ENCODE assay signal across 22 cellular contexts in the genomic region with DNA sequence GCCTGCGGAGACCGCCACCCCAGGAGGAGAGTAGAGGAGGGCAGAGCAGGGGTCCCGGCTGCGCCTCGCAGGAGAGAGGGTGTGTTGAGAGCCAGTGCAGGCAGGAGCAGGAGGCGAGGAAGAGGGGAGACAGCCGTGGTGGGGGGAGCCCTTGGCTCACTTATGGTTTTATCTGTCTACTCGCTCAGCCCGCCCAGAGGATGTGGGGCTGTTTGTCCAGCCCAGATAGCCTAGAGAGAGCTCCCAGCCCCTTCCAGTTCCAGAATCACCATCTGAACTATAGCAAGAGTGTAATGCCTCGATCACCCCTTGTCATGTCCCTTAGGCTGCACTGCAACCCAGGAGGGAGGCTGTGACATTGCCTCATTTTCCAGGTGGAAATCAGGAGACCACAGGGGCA. TPM values are rescaled to one million over a fixed set of nuclear protein-coding genes. Genes with fewer than 3 reads are reported as not detected.
"Had no signal": no experiment of that assay in that cellular context is flagged by ENCODE, and none has a peak within 500 bp of the region (broad histone marks: within the 10 kb centered on the region; RNA-seq: fewer than 3 reads in every experiment).

No MANE protein-coding gene starts in this region.

- H3K27ac Mint-ChIP-seq: activated B cell treated with CpG ODN at 0.5 μM for 24 hours; activated CD4-positive, alpha-beta memory T cell treated with anti-CD3 and anti-CD28 coated beads for 36 hours; activated naive CD4-positive, alpha-beta T cell treated with anti-CD3 and anti-CD28 coated beads for 36 hours; activated T-helper 2 cell treated with anti-CD3 and anti-CD28 coated beads, Interferon-gamma antibody, Interleukin-2, Interleukin-4, amounts not matched to agents 10 μg/mL and 5 μg/mL and 100 μg/mL, durations not matched to agents 14 hours and 24 hours and 36 hours; stimulated activated memory B cell treated with anti-CD40 and anti-IgM and Interleukin-4, amounts not matched to agents 10 μg/mL and 1 μg/mL and 100 μg/mL, for 72 hours had no signal

- H3K9me3 Mint-ChIP-seq: activated B cell treated with CpG ODN at 0.5 μM for 24 hours; activated CD4-positive, alpha-beta memory T cell treated with anti-CD3 and anti-CD28 coated beads for 36 hours; activated naive CD4-positive, alpha-beta T cell treated with anti-CD3 and anti-CD28 coated beads for 36 hours; activated T-helper 2 cell treated with anti-CD3 and anti-CD28 coated beads, Interferon-gamma antibody, Interleukin-2, Interleukin-4, amounts not matched to agents 10 μg/mL and 5 μg/mL and 100 μg/mL, durations not matched to agents 14 hours and 24 hours and 36 hours; naive B cell; stimulated activated memory B cell treated with anti-CD40 and anti-IgM and Interleukin-4, amounts not matched to agents 10 μg/mL and 1 μg/mL and 100 μg/mL, for 72 hours had no signal

- H3K27me3 Mint-ChIP-seq: activated B cell treated with CpG ODN at 0.5 μM for 24 hours; activated CD4-positive, alpha-beta memory T cell treated with anti-CD3 and anti-CD28 coated beads for 36 hours; naive B cell; stimulated activated memory B cell treated with anti-CD40 and anti-IgM and Interleukin-4, amounts not matched to agents 10 μg/mL and 1 μg/mL and 100 μg/mL, for 72 hours had no signal

- H3K9me3 ChIP-seq: body of pancreas, colonic mucosa, gastrocnemius medialis, heart left ventricle, mucosa of descending colon, sigmoid colon, thoracic aorta, upper lobe of right lung had no signal

- H3K36me3 ChIP-seq: colonic mucosa, gastrocnemius medialis, heart left ventricle, sigmoid colon, thoracic aorta, upper lobe of right lung had no signal

- H3K4me1 ChIP-seq: body of pancreas, gastrocnemius medialis had no signal

- H3K27me3 ChIP-seq: body of pancreas, colonic mucosa, gastrocnemius medialis, heart left ventricle, sigmoid colon, upper lobe of right lung had no signal

- H3K4me3 Mint-ChIP-seq: activated B cell treated with CpG ODN at 0.5 μM for 24 hours; activated CD4-positive, alpha-beta memory T cell treated with anti-CD3 and anti-CD28 coated beads for 36 hours; activated naive CD4-positive, alpha-beta T cell treated with anti-CD3 and anti-CD28 coated beads for 36 hours; naive B cell; stimulated activated memory B cell treated with anti-CD40 and anti-IgM and Interleukin-4, amounts not matched to agents 10 μg/mL and 1 μg/mL and 100 μg/mL, for 72 hours had no signal

- DNase-seq: activated B cell treated with CpG ODN at 0.5 μM for 24 hours; activated CD4-positive, alpha-beta memory T cell treated with anti-CD3 and anti-CD28 coated beads for 36 hours; activated CD4-positive, alpha-beta T cell treated with anti-CD3 and anti-CD28 coated beads for 4 hours; activated naive CD4-positive, alpha-beta T cell treated with anti-CD3 and anti-CD28 coated beads for 36 hours; activated T-cell treated with anti-CD3 and anti-CD28 coated beads for 4 hours; body of pancreas; central memory CD4-positive, alpha-beta T cell; colonic mucosa; gastrocnemius medialis; heart left ventricle; mesenchymal stem cell; mucosa of descending colon; naive B cell; nucleus accumbens; sigmoid colon; stimulated activated CD4-positive, alpha-beta T cell treated with anti-CD3 and anti-CD28 coated beads, Interleukin-4, amount 100 ng/mL, for 24 hours; T1000; upper lobe of right lung had no signal

- ATAC-seq: body of pancreas; gastrocnemius medialis; heart left ventricle; mucosa of descending colon; stimulated activated memory B cell treated with anti-CD40 and anti-IgM and Interleukin-4, amounts not matched to agents 10 μg/mL and 1 μg/mL and 100 μg/mL, for 72 hours had no signal

- H3K4me1 Mint-ChIP-seq: activated B cell treated with CpG ODN at 0.5 μM for 24 hours had no signal

- H3K4me3 ChIP-seq: body of pancreas, colonic mucosa, gastrocnemius medialis, heart left ventricle, mucosa of descending colon, sigmoid colon, thoracic aorta, upper lobe of right lung had no signal

- H3K27ac ChIP-seq: body of pancreas, colonic mucosa, gastrocnemius medialis, heart left ventricle, sigmoid colon, thoracic aorta, upper lobe of right lung had no signal

- H3K36me3 Mint-ChIP-seq: activated CD4-positive, alpha-beta memory T cell treated with anti-CD3 and anti-CD28 coated beads for 36 hours had no signal

RNA-seq across cellular contexts. Expression of a gene that starts 51.0 kb away (rescaled TPM):
- total RNA-seq: renal cortical epithelial cell had no signal
